8 cellular contexts compared by ENCODE assay signal in genomic region chr16:71461686-71462648, GRCh38. TPM values are rescaled to one million over a fixed set of nuclear protein-coding genes. Genes with fewer than 3 reads are reported as not detected.
DNase-seq lines count a peak whose midpoint lies in the region; ATAC-seq and TF ChIP-seq lines count a peak whose summit lies in the region.

ZNF23 (minus strand) TSS chr16:71462247; CDS start chr16:71456796, 5,451 bp downstream.

- H3K4me2 ChIP-seq in OCI-LY1 (ENCODE audit: low read length), result peak within 1 kb of the TSS; percentile 97

- H3K4me3 ChIP-seq in OCI-LY1 (ENCODE audit: low read depth, low read length, poor library complexity, severe bottlenecking), result peak within 1 kb of the TSS; percentile 98
- peak within 1 kb of the TSS; percentile 98 for H3K4me3 ChIP-seq in epithelial cell of esophagus (ENCODE audit: low read length)
- peak within 1 kb of the TSS; percentile 94 for H3K4me3 ChIP-seq in mucosa of descending colon

- no peaks in the 10 kb centered on the region for H3K27me3 ChIP-seq in OCI-LY1 (ENCODE audit: insufficient read depth, low read length)

- H3F3A ChIP-seq in OCI-LY1 (ENCODE audit: insufficient read depth, low read length), result no peaks in the 10 kb centered on the region

- peaks cover 21% of the 10 kb centered on the region for H3K4me1 ChIP-seq in OCI-LY1 (ENCODE audit: insufficient read depth, low read length, severe bottlenecking)
- peaks cover 9% of the 10 kb centered on the region for H3K4me1 ChIP-seq in mucosa of descending colon (ENCODE audit: low read depth)

- no peaks in the 10 kb centered on the region for H3K9me2 ChIP-seq in OCI-LY1 (ENCODE audit: low read depth, low read length)

- ATAC-seq in GM19438 (IDR thresholded peaks at IDR 0.05; ENCODE audit: low read depth, unreplicated experiment), result peak; percentile 97
- peak; percentile 98 for ATAC-seq in HG03571 (IDR thresholded peaks at IDR 0.05; ENCODE audit: unreplicated experiment)
- peak; percentile 100 for ATAC-seq in mucosa of descending colon

- H3K36me3 ChIP-seq in OCI-LY1 (ENCODE audit: insufficient read depth, low read length) (no peaks in the 10 kb centered on the region), mucosa of descending colon (ENCODE audit: low read depth) (no peaks in the 10 kb centered on the region)

- 0 out of 2 replicates have a peak, but pooled peaks cover 12% of the 10 kb centered on the region for H3K79me2 ChIP-seq in OCI-LY1 (ENCODE audit: insufficient read depth, low read length)

- H3K27ac ChIP-seq in OCI-LY1 (ENCODE audit: low read depth, low read length, poor library complexity, severe bottlenecking), result no peak within 1 kb of the TSS

- H3K9ac ChIP-seq in OCI-LY1 (ENCODE audit: low read length), result peak within 1 kb of the TSS; percentile 93

- TF ChIP-seq CTCF in OCI-LY1 (IDR thresholded peaks at IDR 0.05; ENCODE audit: low read length) (peak; percentile 49; the same call in 1 of the 2 replicates), epithelial cell of esophagus (IDR thresholded peaks at IDR 0.05; ENCODE audit: insufficient read depth, low read depth, low read length, missing control alignments) (peak; percentile 17), mucosa of descending colon (IDR thresholded peaks at IDR 0.05) (no peak)

- H4K20me1 ChIP-seq in OCI-LY1 (ENCODE audit: insufficient read depth, low read length), result no peaks in the 10 kb centered on the region

- peak; percentile 61 for DNase-seq in COLO829 (ENCODE audit: low spot score)
- DNase-seq in activated T-cell treated with anti-CD3 and anti-CD28 coated beads for 4 hours, result peak; percentile 67
- peak; percentile 76 for DNase-seq in epithelial cell of esophagus (ENCODE audit: low read depth)
- peak; percentile 85 to 92 (median 91) for DNase-seq in mucosa of descending colon
- DNase-seq in stimulated activated CD8-positive, alpha-beta memory T cell treated with anti-CD3 and anti-CD28 coated beads, Interleukin-4, amount 100 ng/mL, for 1 hour (ENCODE audit: low read depth in 2 of 2, low spot score in 1 of 2), result peak; percentile 50 to 56

- intact Hi-C loops in mucosa of descending colon (cut with DNase I, micrococcal nuclease), result no loop called here

- no peaks in the 10 kb centered on the region for H3K9me3 ChIP-seq in OCI-LY1 (ENCODE audit: low read length)
- H3K9me3 ChIP-seq in mucosa of descending colon, result no peaks in the 10 kb centered on the region

- H2AFZ ChIP-seq in OCI-LY1 (ENCODE audit: low read length), result peak within 1 kb of the TSS; percentile 95

RNA-seq across cellular contexts. Expression of gene ZNF23, which starts in this region (rescaled TPM):
- total RNA-seq in mucosa of descending colon, result 1 to 10 TPM; 6.6 to 9.5 (median 6.7) TPM
